In genomic region chr3:169772951-169773816, GRCh38 we compare ENCODE assay signal across 1 cellular context.
TF ChIP-seq lines count a peak whose summit lies in the region.

MYNN (plus strand) TSS chr3:169773396; CDS start chr3:169774296, 900 bp downstream.

TF ChIP-seq in HEK293, 187 proteins besides CTCF, POLR2A, EP300 and RAD21 (continued from another document and continues in another):
- TF ChIP-seq ATF2 (tag by site-specific recombination; IDR thresholded peaks at IDR 0.05; ENCODE audit: low read depth) (peak; percentile 84), ZNF174 (tag by site-specific recombination; IDR thresholded peaks at IDR 0.05) (no peak), ZNF2 (tag by site-specific recombination; IDR thresholded peaks at IDR 0.05) (peak; percentile 84; the same call in 1 of the 2 replicates), GLI2 (tag by site-specific recombination; IDR thresholded peaks at IDR 0.05; ENCODE audit: borderline replicate concordance, low read depth) (no peak), ZNF529 (tag by site-specific recombination; IDR thresholded peaks at IDR 0.05; ENCODE audit: insufficient replicate concordance) (no peak), PRDM6 (tag by site-specific recombination; IDR thresholded peaks at IDR 0.05) (no peak), IKZF3 (tag by site-specific recombination; IDR thresholded peaks at IDR 0.05) (peak; percentile 48), MZF1 (tag by site-specific recombination; IDR thresholded peaks at IDR 0.05; ENCODE audit: borderline replicate concordance) (peak; percentile 11; the same call in 1 of the 2 replicates), ZNF513 (tag by site-specific recombination; IDR thresholded peaks at IDR 0.05) (peak; percentile 70; the same call in 1 of the 2 replicates), ZNF184 (tag by site-specific recombination; IDR thresholded peaks at IDR 0.05) (no peak), ZBTB10 (tag by site-specific recombination; IDR thresholded peaks at IDR 0.05) (peak; percentile 84), ZNF76 (tag by site-specific recombination; IDR thresholded peaks at IDR 0.05; ENCODE audit: borderline replicate concordance, low read depth) (peak; percentile 90), YY2 (tag by site-specific recombination; IDR thresholded peaks at IDR 0.05) (peak; percentile 82), ZNF645 (tag by site-specific recombination; IDR thresholded peaks at IDR 0.05) (no peak), ZFP37 (tag by site-specific recombination; IDR thresholded peaks at IDR 0.05) (peak; percentile 85), KLF16 (tag by site-specific recombination; IDR thresholded peaks at IDR 0.05) (0 out of 2 replicates have a peak, but pooled peaks have one; percentile 32), ZEB2 (tag by site-specific recombination; IDR thresholded peaks at IDR 0.05) (peak; percentile 85; the same call in 1 of the 2 replicates), SP3 (tag by site-specific recombination; IDR thresholded peaks at IDR 0.05) (peak; percentile 73), ZNF324 (tag by site-specific recombination; IDR thresholded peaks at IDR 0.05) (0 out of 2 replicates have a peak, but pooled peaks have one; percentile 32), ZNF10 (tag by site-specific recombination; IDR thresholded peaks at IDR 0.05) (0 out of 2 replicates have a peak, but pooled peaks have one; percentile 8), ZNF223 (tag by site-specific recombination; IDR thresholded peaks at IDR 0.05) (peak; percentile 83), GLIS2 (tag by site-specific recombination; IDR thresholded peaks at IDR 0.05) (peak; percentile 100), ZBTB48 (tag by site-specific recombination; IDR thresholded peaks at IDR 0.05) (peak; percentile 62; the same call in 1 of the 2 replicates), ZSCAN5A (tag by site-specific recombination; IDR thresholded peaks at IDR 0.05) (0 out of 2 replicates have a peak, but pooled peaks have one; percentile 57), ZNF140 (tag by site-specific recombination; IDR thresholded peaks at IDR 0.05) (no peak), KLF9 (tag by site-specific recombination; IDR thresholded peaks at IDR 0.05; ENCODE audit: low read depth) (no peak), ZFP69B (tag by site-specific recombination; IDR thresholded peaks at IDR 0.05) (peak; percentile 57), ZBTB21 (tag by site-specific recombination; IDR thresholded peaks at IDR 0.05) (peak; percentile 90), BCL11B (tag by site-specific recombination; IDR thresholded peaks at IDR 0.05; ENCODE audit: low read depth) (peak; percentile 27; the same call in 1 of the 2 replicates), ZIC2 (tag by site-specific recombination; IDR thresholded peaks at IDR 0.05) (peak; percentile 90), ZNF26 (tag by site-specific recombination; IDR thresholded peaks at IDR 0.05) (no peak), ZBTB7A (tag by site-specific recombination; IDR thresholded peaks at IDR 0.05; ENCODE audit: low read depth) (peak; percentile 94), ZNF426 (tag by site-specific recombination; IDR thresholded peaks at IDR 0.05) (no peak), ZNF239 (tag by site-specific recombination; IDR thresholded peaks at IDR 0.05) (no peak), GLI4 (tag by site-specific recombination; IDR thresholded peaks at IDR 0.05) (no peak), SP2 (tag by site-specific recombination; IDR thresholded peaks at IDR 0.05) (peak; percentile 85), ZNF19 (tag by site-specific recombination; IDR thresholded peaks at IDR 0.05; ENCODE audit: low read depth) (no peak), ZNF785 (tag by site-specific recombination; IDR thresholded peaks at IDR 0.05) (no peak), ZSCAN23 (tag by site-specific recombination; IDR thresholded peaks at IDR 0.05) (no peak), ZNF701 (tag by site-specific recombination; IDR thresholded peaks at IDR 0.05) (peak; percentile 86; the same call in 1 of the 2 replicates), ZNF626 (tag by site-specific recombination; IDR thresholded peaks at IDR 0.05) (no peak), ZNF571 (tag by site-specific recombination; IDR thresholded peaks at IDR 0.05) (no peak), ZNF112 (tag by site-specific recombination; IDR thresholded peaks at IDR 0.05) (no peak), ZNF433 (tag by site-specific recombination; IDR thresholded peaks at IDR 0.05; ENCODE audit: low read depth) (no peak), ZNF354C (tag by site-specific recombination; IDR thresholded peaks at IDR 0.05; ENCODE audit: borderline replicate concordance, low read depth) (no peak), HOXD13 (CRISPR knock-in tag; IDR thresholded peaks at IDR 0.05; ENCODE audit: borderline replicate concordance) (peak; percentile 63; the same call in 1 of the 2 replicates), ZNF639 (tag by site-specific recombination; IDR thresholded peaks at IDR 0.05) (peak; percentile 68; the same call in 1 of the 2 replicates), ZNF132 (tag by site-specific recombination; IDR thresholded peaks at IDR 0.05; ENCODE audit: borderline replicate concordance) (no peak), ZBTB20 (tag by site-specific recombination; IDR thresholded peaks at IDR 0.05) (peak; percentile 95), SP7 (tag by site-specific recombination; IDR thresholded peaks at IDR 0.05) (peak; percentile 78), ZNF792 (tag by site-specific recombination; IDR thresholded peaks at IDR 0.05) (no peak), REPIN1 (tag by site-specific recombination; IDR thresholded peaks at IDR 0.05; ENCODE audit: low read depth) (0 out of 2 replicates have a peak, but pooled peaks have one; percentile 9), KLF8 (tag by site-specific recombination; IDR thresholded peaks at IDR 0.05) (peak; percentile 45; the same call in 1 of the 2 replicates), WT1 (tag by site-specific recombination; IDR thresholded peaks at IDR 0.05) (peak; percentile 33), ZNF391 (tag by site-specific recombination; IDR thresholded peaks at IDR 0.05; ENCODE audit: borderline replicate concordance, low read depth) (no peak), ZBTB49 (tag by site-specific recombination; IDR thresholded peaks at IDR 0.05; ENCODE audit: low read depth) (no peak), ZSCAN30 (tag by site-specific recombination; IDR thresholded peaks at IDR 0.05) (peak; percentile 89)
